ENCODE assay signal across 16 cellular contexts in the genomic region with DNA sequence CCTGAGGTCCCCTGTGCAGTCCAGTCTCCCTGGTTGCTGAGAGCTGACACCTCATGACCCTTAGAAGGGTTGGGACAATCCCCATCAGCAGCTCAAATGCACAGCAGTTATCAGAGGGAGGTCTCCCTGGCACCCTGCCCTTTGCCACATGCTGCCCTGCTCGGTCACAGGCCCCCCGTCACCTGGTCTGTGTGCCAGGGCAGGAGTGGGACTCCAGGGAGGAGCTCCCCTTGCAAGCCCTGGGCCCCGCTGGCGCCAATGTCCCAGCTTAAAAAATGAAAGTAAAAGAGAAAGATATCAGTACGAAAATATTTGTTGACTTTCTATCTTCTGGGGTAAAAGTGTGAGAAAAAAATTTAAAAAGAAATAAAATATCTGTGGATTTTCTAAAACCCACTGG.
A peak's percentile ranks its signal among the peaks of the same experiment; 100 is the strongest.
DNase-seq lines count a peak whose midpoint lies in the region; ATAC-seq and TF ChIP-seq lines count a peak whose summit lies in the region.
"Had no signal": no experiment of that assay in that cellular context is flagged by ENCODE, and none has a peak within 500 bp of the region (broad histone marks: within the 10 kb centered on the region; RNA-seq: fewer than 3 reads in every experiment).

No MANE protein-coding gene starts in this region.

- no peak overlapping the region for H3K9ac ChIP-seq in fibroblast of lung (ENCODE audit: insufficient read depth, low read length)

- DNase-seq in right cardiac atrium = peak in 2 of 3 donors; percentile 57 to 62
- DNase-seq in Right ventricle myocardium inferior (ENCODE audit: missing footprints) = no peak
- no peak for DNase-seq in RWPE2 (ENCODE audit: low spot score)
- no peak for DNase-seq in fibroblast of lung (ENCODE audit: low read depth in 2 of 2)
- no peak for DNase-seq in NCI-H526 (lab: John Stamatoyannopoulos, UW)
- no peak for DNase-seq in LoVo (ENCODE audit: low spot score)
- DNase-seq: adrenal gland, BE2C, DMS53, midbrain, NCI-H1092 treated with DMSO at 0.1 percent for 48 hours, NCI-H2171 had no signal

- H3K4me1 ChIP-seq in right cardiac atrium (ENCODE audit: control insufficient read depth, insufficient read depth, low read length) (peaks cover 8% of the 10 kb centered on the region), RWPE2 (ENCODE audit: insufficient read depth, poor library complexity, severe bottlenecking) (peaks cover 33% of the 10 kb centered on the region), fibroblast of lung (ENCODE audit: control insufficient read depth, extremely low read depth, insufficient read depth, low read length) (no peaks in the 10 kb centered on the region)
- H3K4me1 ChIP-seq: adrenal gland, BE2C, HAP-1 had no signal

- 65% methylated on average over 5 of the region's 5 CpGs for WGBS in right cardiac atrium

- no peaks in the 10 kb centered on the region for H3K79me2 ChIP-seq in fibroblast of lung (ENCODE audit: control insufficient read depth, insufficient read depth, low read length)

- H4K20me1 ChIP-seq in fibroblast of lung (ENCODE audit: control insufficient read depth, extremely low read depth, insufficient read depth, low read length) = no peaks in the 10 kb centered on the region

- peak overlapping the region; percentile 25 for H3K4me2 ChIP-seq in fibroblast of lung (ENCODE audit: extremely low read depth, insufficient read depth, low read length)

- no peak overlapping the region for H2AFZ ChIP-seq in fibroblast of lung (ENCODE audit: low read length)

- H3K9me3 ChIP-seq in right cardiac atrium (ENCODE audit: control insufficient read depth, low read length) (no peaks in the 10 kb centered on the region), RWPE2 (ENCODE audit: severe bottlenecking) (no peaks in the 10 kb centered on the region), fibroblast of lung (ENCODE audit: control insufficient read depth, insufficient read depth, low read depth, low read length) (no peaks in the 10 kb centered on the region)
- H3K9me3 ChIP-seq: adrenal gland, BE2C had no signal

- H3K27ac ChIP-seq in right cardiac atrium (ENCODE audit: low read length) = no peak overlapping the region
- peak overlapping the region; percentile 40 for H3K27ac ChIP-seq in RWPE2 (ENCODE audit: poor library complexity, severe bottlenecking)
- no peak overlapping the region for H3K27ac ChIP-seq in fibroblast of lung (ENCODE audit: insufficient read depth, low read length)
- H3K27ac ChIP-seq: adrenal gland had no signal

- H3K36me3 ChIP-seq in RWPE2 (ENCODE audit: low read depth) = no peaks in the 10 kb centered on the region
- H3K36me3 ChIP-seq in fibroblast of lung (ENCODE audit: control insufficient read depth, insufficient read depth, low read length) = no peaks in the 10 kb centered on the region
- H3K36me3 ChIP-seq: adrenal gland, BE2C, HAP-1 had no signal

- TF ChIP-seq CTCF in RWPE2 (IDR thresholded peaks at IDR 0.05; ENCODE audit: poor library complexity, severe bottlenecking) (no peak), fibroblast of lung (conservative IDR thresholded peaks at IDR 0.05 in 1 of 2, IDR thresholded peaks at IDR 0.05 in 1 of 2; ENCODE audit: low read depth in 1 of 2, low read length in 2 of 2) (no peak)

- H3K27me3 ChIP-seq in right cardiac atrium (ENCODE audit: control insufficient read depth, insufficient read depth) (no peaks in the 10 kb centered on the region), RWPE2 (ENCODE audit: insufficient read depth, poor library complexity, severe bottlenecking) (no peaks in the 10 kb centered on the region), fibroblast of lung (ENCODE audit: control insufficient read depth, insufficient read depth, low read length) (no peaks in the 10 kb centered on the region)
- H3K27me3 ChIP-seq: adrenal gland, BE2C had no signal

- H3K4me3 ChIP-seq in right cardiac atrium (ENCODE audit: low read length) = no peak overlapping the region
- no peak overlapping the region for H3K4me3 ChIP-seq in RWPE2 (ENCODE audit: severe bottlenecking)
- no peak overlapping the region for H3K4me3 ChIP-seq in fibroblast of lung (replicated peaks in 1 of 4; ENCODE audit: control extremely low read depth in 1 of 4, insufficient read depth in 1 of 4, low read depth in 3 of 4, low read length in 4 of 4)
- H3K4me3 ChIP-seq: adrenal gland, HAP-1 had no signal

- intact Hi-C loops in right cardiac atrium (cut with DNase I) = no loop called here
- intact Hi-C loops in Right ventricle myocardium inferior (cut with DNase I) = loop anchor here (5.0 to 10.0 kb wide), 2 partner anchors 80 to 338 kb away; no protein-coding TSS in a partner anchor

- no peak for ATAC-seq in right cardiac atrium
- no peak for ATAC-seq in Right ventricle myocardium inferior
- ATAC-seq in RWPE2 (ENCODE audit: low read depth) = no peak
- ATAC-seq in GM18517 (IDR thresholded peaks at IDR 0.05; ENCODE audit: unreplicated experiment) = no peak
- no peak for ATAC-seq in GM21529 (IDR thresholded peaks at IDR 0.05; ENCODE audit: unreplicated experiment)
- ATAC-seq: esophagus mucosa had no signal

Comparison
In these comparisons a context has a peak if more than half of its experiments do, and no peak if none do; other contexts are left out.
1. DNase-seq: peak in right cardiac atrium (2 of 3); none in Right ventricle myocardium inferior (single experiment), RWPE2 (single experiment), fibroblast of lung (0 of 2), NCI-H526 (0 of 2) and LoVo (single experiment).